ENCODE assay signal across 20 cellular contexts in genomic region chr10:93058139-93058538, GRCh38. TPM values are rescaled to one million over a fixed set of nuclear protein-coding genes. Genes with fewer than 3 reads are reported as not detected.
"Had no signal": no experiment of that assay in that cellular context is flagged by ENCODE, and none has a peak within 500 bp of the region (broad histone marks: within the 10 kb centered on the region; RNA-seq: fewer than 3 reads in every experiment).

No MANE protein-coding gene starts in this region.

- H3K9me3 ChIP-seq: left ventricle myocardium inferior, lower lobe of right lung had no signal

- H3K4me3 ChIP-seq: hepatocyte, left ventricle myocardium inferior, lower lobe of right lung, smooth muscle cell had no signal

- DNase-seq: effector CD4-positive, alpha-beta T cell; endodermal cell; erythroblast; foreskin melanocyte; head of caudate nucleus; kidney; left cardiac atrium; left ventricle myocardium inferior; lower lobe of right lung; natural killer cell; posterior cingulate gyrus; stimulated activated CD4-positive, alpha-beta T cell treated with anti-CD3 and anti-CD28 coated beads, Interleukin-2, amount 100 ng/mL, for 48 hours; stimulated activated naive CD4-positive, alpha-beta T cell treated with Interleukin-2 at 50 U/mL for 16 hours had no signal

- FAIRE-seq: endothelial cell of umbilical vein, kidney, urothelium cell line had no signal

- H3K79me2 ChIP-seq: hepatocyte had no signal

- H3K4me2 ChIP-seq: hepatocyte, smooth muscle cell had no signal

- ATAC-seq: left cardiac atrium, lower lobe of right lung, natural killer cell had no signal

- H2AFZ ChIP-seq: hepatocyte had no signal

- H3K27ac ChIP-seq: hepatocyte, left ventricle myocardium inferior, lower lobe of right lung had no signal

RNA-seq across cellular contexts. Expression of gene CYP26C1, which starts 2.5 kb away (rescaled TPM):
- total RNA-seq: hepatocyte, left ventricle myocardium inferior, myocyte, osteocyte had no signal

RNA-seq across cellular contexts. Expression of gene CYP26A1, which starts 15.6 kb away (rescaled TPM):
- total RNA-seq: left ventricle myocardium inferior, lower lobe of right lung, mucosa of gallbladder, myocyte, natural killer cell, osteocyte, smooth muscle cell had no signal
